In the genomic region with DNA sequence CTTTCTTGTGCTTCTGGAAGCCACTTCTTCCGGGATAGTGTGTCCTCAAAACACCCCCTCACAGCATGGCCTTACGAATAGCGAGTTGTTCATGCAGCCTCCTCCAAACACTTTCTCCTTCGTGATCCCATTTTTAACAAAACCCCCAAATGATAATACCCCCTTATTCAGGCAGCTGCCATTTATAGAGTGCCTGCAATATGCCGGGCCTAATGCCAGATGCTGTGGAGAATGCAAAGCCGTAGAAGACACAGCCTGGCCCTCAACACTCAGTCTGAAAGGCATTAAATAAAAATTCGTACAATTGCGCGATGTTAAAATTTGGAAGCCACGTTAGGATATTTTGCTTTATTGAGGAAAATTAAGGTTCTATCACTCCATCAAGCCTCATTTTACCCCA, we compare ENCODE assay signal across 29 cellular contexts.
"Had no signal": no experiment of that assay in that cellular context is flagged by ENCODE, and none has a peak within 500 bp of the region (broad histone marks: within the 10 kb centered on the region; RNA-seq: fewer than 3 reads in every experiment).

No MANE protein-coding gene starts in this region.

- H3K79me2 ChIP-seq: parathyroid adenoma had no signal

- H3K4me1 ChIP-seq: left lung, lower lobe of right lung, stomach, suprapubic skin, tibial artery, upper lobe of right lung had no signal

- H3K9me3 ChIP-seq: left lung, lower lobe of right lung, neutrophil, stomach, suprapubic skin, thoracic aorta, tibial artery, upper lobe of right lung had no signal

- H3K36me3 ChIP-seq: left lung, lower lobe of right lung, neural progenitor cell, neutrophil, stomach, suprapubic skin, thoracic aorta, tibial artery, upper lobe of right lung had no signal

- H3K27ac ChIP-seq: left lung, lower lobe of right lung, neural progenitor cell, neutrophil, parathyroid adenoma, stomach, suprapubic skin, thoracic aorta, tibial artery, upper lobe of right lung had no signal

- H2AFZ ChIP-seq: neural progenitor cell, parathyroid adenoma had no signal

- H3K4me3 ChIP-seq: left lung, lower lobe of right lung, neural progenitor cell, skin epidermis, stomach, suprapubic skin, thoracic aorta, tibial artery, upper lobe of right lung had no signal

- DNase-seq: hippocampal formation; immature natural killer cell; kidney; left colon; left lung; lower lobe of right lung; mammary epithelial cell; mesendoderm; naive B cell; natural killer cell; nephron progenitor cell; occipital lobe; right cardiac atrium; stimulated activated CD4-positive, alpha-beta T cell treated with anti-CD3 and anti-CD28 coated beads, Interleukin-12 subunit alpha, Interleukin-12 subunit beta, amount 100 ng/mL, for 4 hours; stimulated activated CD4-positive, alpha-beta T cell treated with anti-CD3 and anti-CD28 coated beads, Interleukin-15, amount 100 ng/mL, for 24 hours; stimulated activated CD4-positive, alpha-beta T cell treated with anti-CD3 and anti-CD28 coated beads, Interleukin-2, amount 100 ng/mL, for 24 hours; stimulated activated CD4-positive, alpha-beta T cell treated with anti-CD3 and anti-CD28 coated beads, Interleukin-4, amount 100 ng/mL, for 1 hour; stimulated activated naive B cell treated with anti-CD40 and anti-IgM and Interleukin-4, amounts not matched to agents 10 μg/mL and 1 μg/mL and 100 μg/mL, for 72 hours; stimulated activated naive CD8-positive, alpha-beta T cell treated with anti-CD3 and anti-CD28 coated beads, Interleukin-15, Interleukin-2, amounts not matched to agents 100 U/mL and 50 U/mL, for 24 hours; stomach; tibial artery; trophoblast cell; upper lobe of right lung had no signal

- H3K4me2 ChIP-seq: neural progenitor cell had no signal

- H3K9ac ChIP-seq: neural progenitor cell, parathyroid adenoma had no signal

- H3K27me3 ChIP-seq: left lung, neural progenitor cell, neutrophil, stomach, suprapubic skin, tibial artery, upper lobe of right lung had no signal
